ENCODE assay signal across 8 cellular contexts in the genomic region with DNA sequence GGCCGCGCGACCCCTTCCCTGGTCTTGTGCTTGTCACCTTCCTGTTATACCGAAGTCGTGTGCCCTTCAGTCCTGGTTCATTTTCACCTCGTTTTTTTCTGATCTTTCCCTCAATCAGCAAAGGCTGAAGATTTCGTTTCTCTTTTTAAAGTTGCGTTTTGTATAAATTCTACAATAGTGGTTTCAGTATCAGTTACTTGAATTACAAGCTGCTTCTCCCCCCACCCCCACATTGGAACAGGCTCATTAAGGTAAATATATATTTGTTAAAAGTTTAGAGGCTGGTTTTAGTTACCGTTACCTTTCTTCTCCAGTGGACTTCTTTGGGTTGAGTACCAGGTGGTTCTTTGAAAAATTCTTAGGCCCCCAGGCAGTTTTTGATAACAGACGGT. TPM values are rescaled to one million over a fixed set of nuclear protein-coding genes. Genes with fewer than 3 reads are reported as not detected.
DNase-seq lines count a peak whose midpoint lies in the region; TF ChIP-seq lines count a peak whose summit lies in the region.

No MANE protein-coding gene starts in this region.

- TF ChIP-seq CTCF in GM12865 (IDR thresholded peaks at IDR 0.05; ENCODE audit: insufficient read depth, low read depth, low read length, missing control alignments) (no peak), neural crest cell (conservative IDR thresholded peaks at IDR 0.05) (no peak)

- no peaks in the 10 kb centered on the region for H3K27me3 Mint-ChIP-seq in neural crest cell (ENCODE audit: low read depth)

- H3K27ac ChIP-seq in cingulate gyrus (ENCODE audit: low read depth, low read length), result peak overlapping the region; percentile 92

- H3K4me3 Mint-ChIP-seq in neural crest cell, result peak overlapping the region; percentile 97

- peak overlapping the region; percentile 99 for H3K27ac Mint-ChIP-seq in neural crest cell (ENCODE audit: unreplicated experiment)

- no peak for DNase-seq in GM12865 (ENCODE audit: low read depth)
- DNase-seq in Jurkat, Clone E6-1 (ENCODE audit: low read depth, low spot score), result no peak
- DNase-seq in neural crest cell (ENCODE audit: low read depth, low spot score), result no peak
- DNase-seq in globus pallidus (ENCODE audit: low spot score), result no peak
- DNase-seq in NCI-H510A treated with DMSO at 0.1 percent for 48 hours (lab: John Stamatoyannopoulos, UW), result no peak
- no peak for DNase-seq in cerebellar cortex (ENCODE audit: low spot score)
- no peak for DNase-seq in middle frontal gyrus (ENCODE audit: extremely low spot score, low spot score)

- peaks cover 12% of the 10 kb centered on the region for H3K36me3 Mint-ChIP-seq in neural crest cell (ENCODE audit: low read depth)

- peak overlapping the region; percentile 95 for H3K4me3 ChIP-seq in GM12865 (ENCODE audit: low read depth, low read length)
- peak overlapping the region; percentile 88 for H3K4me3 ChIP-seq in Jurkat, Clone E6-1 (ENCODE audit: low read length)

- H3K4me1 Mint-ChIP-seq in neural crest cell, result peaks cover 42% of the 10 kb centered on the region

- no peaks in the 10 kb centered on the region for H3K9me3 Mint-ChIP-seq in neural crest cell

RNA-seq across cellular contexts. Expression of a gene that starts 0.9 kb away (rescaled TPM):
- 603 TPM for polyA plus RNA-seq in Jurkat, Clone E6-1 (2012; ENCODE audit: insufficient read depth, insufficient read length)
- total RNA-seq in neural crest cell, result 259 and 260 TPM in 2 replicates
